1 cellular context compared by ENCODE assay signal in the genomic region with DNA sequence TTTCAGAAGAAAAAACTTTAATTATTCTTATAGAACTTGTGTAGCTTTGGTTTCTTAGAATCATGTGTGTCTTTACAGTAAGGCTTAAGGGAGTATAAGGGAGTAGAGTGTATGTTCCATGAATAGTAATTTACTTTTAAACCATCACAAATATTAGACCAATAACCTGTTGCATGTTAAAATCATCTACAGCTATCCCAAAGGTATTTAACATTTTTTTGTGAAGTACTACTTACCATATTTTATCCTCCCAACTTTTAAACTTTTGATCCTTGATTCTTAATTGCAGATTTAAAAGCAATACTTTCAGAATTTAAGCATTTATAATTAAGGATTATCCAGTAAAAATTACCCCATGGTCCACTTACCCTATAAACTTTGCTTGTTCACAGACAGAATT.
TF ChIP-seq lines count a peak whose summit lies in the region.

No MANE protein-coding gene starts in this region.

TF ChIP-seq in GM23338, 12 proteins besides CTCF, POLR2A, EP300 and RAD21:
- TF ChIP-seq STAT1 (IDR thresholded peaks at IDR 0.05; ENCODE audit: unreplicated experiment), result no peak
- TF ChIP-seq ZNF114 (CRISPR knock-in tag; IDR thresholded peaks at IDR 0.05), result no peak
- no peak for TF ChIP-seq CREB1 (CRISPR knock-in tag; IDR thresholded peaks at IDR 0.05; ENCODE audit: low read depth)
- TF ChIP-seq JUNB (IDR thresholded peaks at IDR 0.05; ENCODE audit: unreplicated experiment), result no peak
- TF ChIP-seq, protein P1, sequence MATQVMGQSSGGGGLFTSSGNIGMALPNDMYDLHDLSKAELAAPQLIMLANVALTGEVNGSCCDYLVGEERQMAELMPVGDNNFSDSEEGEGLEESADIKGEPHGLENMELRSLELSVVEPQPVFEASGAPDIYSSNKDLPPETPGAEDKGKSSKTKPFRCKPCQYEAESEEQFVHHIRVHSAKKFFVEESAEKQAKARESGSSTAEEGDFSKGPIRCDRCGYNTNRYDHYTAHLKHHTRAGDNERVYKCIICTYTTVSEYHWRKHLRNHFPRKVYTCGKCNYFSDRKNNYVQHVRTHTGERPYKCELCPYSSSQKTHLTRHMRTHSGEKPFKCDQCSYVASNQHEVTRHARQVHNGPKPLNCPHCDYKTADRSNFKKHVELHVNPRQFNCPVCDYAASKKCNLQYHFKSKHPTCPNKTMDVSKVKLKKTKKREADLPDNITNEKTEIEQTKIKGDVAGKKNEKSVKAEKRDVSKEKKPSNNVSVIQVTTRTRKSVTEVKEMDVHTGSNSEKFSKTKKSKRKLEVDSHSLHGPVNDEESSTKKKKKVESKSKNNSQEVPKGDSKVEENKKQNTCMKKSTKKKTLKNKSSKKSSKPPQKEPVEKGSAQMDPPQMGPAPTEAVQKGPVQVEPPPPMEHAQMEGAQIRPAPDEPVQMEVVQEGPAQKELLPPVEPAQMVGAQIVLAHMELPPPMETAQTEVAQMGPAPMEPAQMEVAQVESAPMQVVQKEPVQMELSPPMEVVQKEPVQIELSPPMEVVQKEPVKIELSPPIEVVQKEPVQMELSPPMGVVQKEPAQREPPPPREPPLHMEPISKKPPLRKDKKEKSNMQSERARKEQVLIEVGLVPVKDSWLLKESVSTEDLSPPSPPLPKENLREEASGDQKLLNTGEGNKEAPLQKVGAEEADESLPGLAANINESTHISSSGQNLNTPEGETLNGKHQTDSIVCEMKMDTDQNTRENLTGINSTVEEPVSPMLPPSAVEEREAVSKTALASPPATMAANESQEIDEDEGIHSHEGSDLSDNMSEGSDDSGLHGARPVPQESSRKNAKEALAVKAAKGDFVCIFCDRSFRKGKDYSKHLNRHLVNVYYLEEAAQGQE (IDR thresholded peaks at IDR 0.05; ENCODE audit: unreplicated experiment), result no peak
- TF ChIP-seq, protein P2, sequence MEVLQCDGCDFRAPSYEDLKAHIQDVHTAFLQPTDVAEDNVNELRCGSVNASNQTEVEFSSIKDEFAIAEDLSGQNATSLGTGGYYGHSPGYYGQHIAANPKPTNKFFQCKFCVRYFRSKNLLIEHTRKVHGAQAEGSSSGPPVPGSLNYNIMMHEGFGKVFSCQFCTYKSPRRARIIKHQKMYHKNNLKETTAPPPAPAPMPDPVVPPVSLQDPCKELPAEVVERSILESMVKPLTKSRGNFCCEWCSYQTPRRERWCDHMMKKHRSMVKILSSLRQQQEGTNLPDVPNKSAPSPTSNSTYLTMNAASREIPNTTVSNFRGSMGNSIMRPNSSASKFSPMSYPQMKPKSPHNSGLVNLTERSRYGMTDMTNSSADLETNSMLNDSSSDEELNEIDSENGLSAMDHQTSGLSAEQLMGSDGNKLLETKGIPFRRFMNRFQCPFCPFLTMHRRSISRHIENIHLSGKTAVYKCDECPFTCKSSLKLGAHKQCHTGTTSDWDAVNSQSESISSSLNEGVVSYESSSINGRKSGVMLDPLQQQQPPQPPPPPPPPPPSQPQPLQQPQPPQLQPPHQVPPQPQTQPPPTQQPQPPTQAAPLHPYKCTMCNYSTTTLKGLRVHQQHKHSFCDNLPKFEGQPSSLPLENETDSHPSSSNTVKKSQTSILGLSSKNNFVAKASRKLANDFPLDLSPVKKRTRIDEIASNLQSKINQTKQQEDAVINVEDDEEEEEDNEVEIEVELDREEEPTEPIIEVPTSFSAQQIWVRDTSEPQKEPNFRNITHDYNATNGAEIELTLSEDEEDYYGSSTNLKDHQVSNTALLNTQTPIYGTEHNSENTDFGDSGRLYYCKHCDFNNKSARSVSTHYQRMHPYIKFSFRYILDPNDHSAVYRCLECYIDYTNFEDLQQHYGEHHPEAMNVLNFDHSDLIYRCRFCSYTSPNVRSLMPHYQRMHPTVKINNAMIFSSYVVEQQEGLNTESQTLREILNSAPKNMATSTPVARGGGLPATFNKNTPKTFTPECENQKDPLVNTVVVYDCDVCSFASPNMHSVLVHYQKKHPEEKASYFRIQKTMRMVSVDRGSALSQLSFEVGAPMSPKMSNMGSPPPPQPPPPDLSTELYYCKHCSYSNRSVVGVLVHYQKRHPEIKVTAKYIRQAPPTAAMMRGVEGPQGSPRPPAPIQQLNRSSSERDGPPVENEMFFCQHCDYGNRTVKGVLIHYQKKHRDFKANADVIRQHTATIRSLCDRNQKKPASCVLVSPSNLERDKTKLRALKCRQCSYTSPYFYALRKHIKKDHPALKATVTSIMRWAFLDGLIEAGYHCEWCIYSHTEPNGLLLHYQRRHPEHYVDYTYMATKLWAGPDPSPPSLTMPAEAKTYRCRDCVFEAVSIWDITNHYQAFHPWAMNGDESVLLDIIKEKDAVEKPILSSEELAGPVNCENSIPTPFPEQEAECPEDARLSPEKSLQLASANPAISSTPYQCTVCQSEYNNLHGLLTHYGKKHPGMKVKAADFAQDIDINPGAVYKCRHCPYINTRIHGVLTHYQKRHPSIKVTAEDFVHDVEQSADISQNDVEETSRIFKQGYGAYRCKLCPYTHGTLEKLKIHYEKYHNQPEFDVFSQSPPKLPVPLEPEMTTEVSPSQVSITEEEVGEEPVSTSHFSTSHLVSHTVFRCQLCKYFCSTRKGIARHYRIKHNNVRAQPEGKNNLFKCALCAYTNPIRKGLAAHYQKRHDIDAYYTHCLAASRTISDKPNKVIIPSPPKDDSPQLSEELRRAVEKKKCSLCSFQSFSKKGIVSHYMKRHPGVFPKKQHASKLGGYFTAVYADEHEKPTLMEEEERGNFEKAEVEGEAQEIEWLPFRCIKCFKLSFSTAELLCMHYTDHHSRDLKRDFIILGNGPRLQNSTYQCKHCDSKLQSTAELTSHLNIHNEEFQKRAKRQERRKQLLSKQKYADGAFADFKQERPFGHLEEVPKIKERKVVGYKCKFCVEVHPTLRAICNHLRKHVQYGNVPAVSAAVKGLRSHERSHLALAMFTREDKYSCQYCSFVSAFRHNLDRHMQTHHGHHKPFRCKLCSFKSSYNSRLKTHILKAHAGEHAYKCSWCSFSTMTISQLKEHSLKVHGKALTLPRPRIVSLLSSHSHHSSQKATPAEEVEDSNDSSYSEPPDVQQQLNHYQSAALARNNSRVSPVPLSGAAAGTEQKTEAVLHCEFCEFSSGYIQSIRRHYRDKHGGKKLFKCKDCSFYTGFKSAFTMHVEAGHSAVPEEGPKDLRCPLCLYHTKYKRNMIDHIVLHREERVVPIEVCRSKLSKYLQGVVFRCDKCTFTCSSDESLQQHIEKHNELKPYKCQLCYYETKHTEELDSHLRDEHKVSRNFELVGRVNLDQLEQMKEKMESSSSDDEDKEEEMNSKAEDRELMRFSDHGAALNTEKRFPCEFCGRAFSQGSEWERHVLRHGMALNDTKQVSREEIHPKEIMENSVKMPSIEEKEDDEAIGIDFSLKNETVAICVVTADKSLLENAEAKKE (CRISPR knock-in tag; IDR thresholded peaks at IDR 0.05), result no peak
- TF ChIP-seq ZNF331 (CRISPR knock-in tag; IDR thresholded peaks at IDR 0.05; ENCODE audit: low read depth), result no peak
- TF ChIP-seq, protein P3, sequence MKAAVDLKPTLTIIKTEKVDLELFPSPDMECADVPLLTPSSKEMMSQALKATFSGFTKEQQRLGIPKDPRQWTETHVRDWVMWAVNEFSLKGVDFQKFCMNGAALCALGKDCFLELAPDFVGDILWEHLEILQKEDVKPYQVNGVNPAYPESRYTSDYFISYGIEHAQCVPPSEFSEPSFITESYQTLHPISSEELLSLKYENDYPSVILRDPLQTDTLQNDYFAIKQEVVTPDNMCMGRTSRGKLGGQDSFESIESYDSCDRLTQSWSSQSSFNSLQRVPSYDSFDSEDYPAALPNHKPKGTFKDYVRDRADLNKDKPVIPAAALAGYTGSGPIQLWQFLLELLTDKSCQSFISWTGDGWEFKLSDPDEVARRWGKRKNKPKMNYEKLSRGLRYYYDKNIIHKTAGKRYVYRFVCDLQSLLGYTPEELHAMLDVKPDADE (IDR thresholded peaks at IDR 0.05), result no peak
- TF ChIP-seq NANOG (IDR thresholded peaks at IDR 0.05; ENCODE audit: borderline replicate concordance), result no peak
- no peak for TF ChIP-seq POLR2AphosphoS5 (IDR thresholded peaks at IDR 0.05; ENCODE audit: low read depth)
- TF ChIP-seq EZH2phosphoT487 (IDR thresholded peaks at IDR 0.05; ENCODE audit: unreplicated experiment), result no peak
- no peak for TF ChIP-seq EZH2 (IDR thresholded peaks at IDR 0.05; ENCODE audit: low read depth, unreplicated experiment)
